In genomic region chr2:119005081-119005480, GRCh38 we compare ENCODE assay signal across 19 cellular contexts.
A peak's percentile ranks its signal among the peaks of the same experiment; 100 is the strongest.
DNase-seq lines count a peak whose midpoint lies in the region; ATAC-seq lines count a peak whose summit lies in the region.
"Had no signal": no experiment of that assay in that cellular context is flagged by ENCODE, and none has a peak within 500 bp of the region (broad histone marks: within the 10 kb centered on the region; RNA-seq: fewer than 3 reads in every experiment).

No MANE protein-coding gene starts in this region.

- H3K9me3 Mint-ChIP-seq in activated CD4-positive, alpha-beta T cell treated with anti-CD3 and anti-CD28 coated beads, Interleukin-2, amount 10 ng/mL, durations not matched to agents 7 days and 5 days, result no peaks in the 10 kb centered on the region

- H3K27me3 Mint-ChIP-seq in activated CD4-positive, alpha-beta T cell treated with anti-CD3 and anti-CD28 coated beads, Interleukin-2, amount 10 ng/mL, durations not matched to agents 7 days and 5 days, result peaks cover 4% of the 10 kb centered on the region

- no peak overlapping the region for H3K4me3 Mint-ChIP-seq in activated CD4-positive, alpha-beta T cell treated with anti-CD3 and anti-CD28 coated beads, Interleukin-2, amount 10 ng/mL, durations not matched to agents 7 days and 5 days
- H3K4me3 Mint-ChIP-seq: activated naive CD8-positive, alpha-beta T cell treated with anti-CD3 and anti-CD28 coated beads for 36 hours; brain had no signal

- no peaks in the 10 kb centered on the region for H3K36me3 Mint-ChIP-seq in activated CD4-positive, alpha-beta T cell treated with anti-CD3 and anti-CD28 coated beads, Interleukin-2, amount 10 ng/mL, durations not matched to agents 7 days and 5 days (ENCODE audit: low read depth)
- H3K36me3 Mint-ChIP-seq: activated naive CD8-positive, alpha-beta T cell treated with anti-CD3 and anti-CD28 coated beads for 36 hours; brain had no signal

- no peak overlapping the region for H3K27ac Mint-ChIP-seq in activated CD4-positive, alpha-beta T cell treated with anti-CD3 and anti-CD28 coated beads, Interleukin-2, amount 10 ng/mL, durations not matched to agents 7 days and 5 days
- H3K27ac Mint-ChIP-seq: activated naive CD8-positive, alpha-beta T cell treated with anti-CD3 and anti-CD28 coated beads for 36 hours; brain had no signal

- CTCF ChIA-PET in activated CD4-positive, alpha-beta T cell treated with anti-CD3 and anti-CD28 coated beads, Interleukin-2, amount 10 ng/mL, durations not matched to agents 7 days and 5 days (lab: Charles Lee), result no interaction called here

- no peaks in the 10 kb centered on the region for H3K4me1 Mint-ChIP-seq in activated CD4-positive, alpha-beta T cell treated with anti-CD3 and anti-CD28 coated beads, Interleukin-2, amount 10 ng/mL, durations not matched to agents 7 days and 5 days
- H3K4me1 Mint-ChIP-seq: activated naive CD8-positive, alpha-beta T cell treated with anti-CD3 and anti-CD28 coated beads for 36 hours; brain had no signal

- DNase-seq in A172 (ENCODE audit: low spot score) (peak; percentile 44), M059J (ENCODE audit: low read depth) (peak; percentile 28), SW480 (ENCODE audit: low spot score) (peak; percentile 52), kidney glomerular epithelial cell (lab: John Stamatoyannopoulos, UW) (peak; percentile 10), foreskin melanocyte (no peak)
- DNase-seq in activated CD4-positive, alpha-beta T cell treated with anti-CD3 and anti-CD28 coated beads, Interleukin-2, amount 10 ng/mL, durations not matched to agents 7 days and 5 days, result no peak
- DNase-seq: activated naive CD8-positive, alpha-beta T cell treated with anti-CD3 and anti-CD28 coated beads for 36 hours; colonic mucosa; H7; hypothalamus; kidney; midbrain; MM.1S; NCI-H2081; NCI-H510A treated with DMSO at 0.1 percent for 48 hours had no signal

- POLR2A ChIA-PET in activated CD4-positive, alpha-beta T cell treated with anti-CD3 and anti-CD28 coated beads, Interleukin-2, amount 10 ng/mL, durations not matched to agents 7 days and 5 days (lab: Charles Lee), result no interaction called here

- ATAC-seq in GM21619 (IDR thresholded peaks at IDR 0.05; ENCODE audit: unreplicated experiment) (no peak), HG02571 (IDR thresholded peaks at IDR 0.05; ENCODE audit: unreplicated experiment) (no peak)
- ATAC-seq: activated CD4-positive, CD25-positive, alpha-beta regulatory T cell treated with anti-CD3 and anti-CD28 coated beads, Interleukin-2, amount 50 U/mL, for 24 hours had no signal

Comparison
In these comparisons a context has a peak if more than half of its experiments do, and no peak if none do; other contexts are left out.
1. DNase-seq: peak in A172 (single experiment), M059J (single experiment), SW480 (single experiment) and kidney glomerular epithelial cell (single experiment); none in activated CD4-positive, alpha-beta T cell treated with anti-CD3 and anti-CD28 coated beads, Interleukin-2, amount 10 ng/mL, durations not matched to agents 7 days and 5 days (single experiment) and foreskin melanocyte (single experiment).